In the genomic region with DNA sequence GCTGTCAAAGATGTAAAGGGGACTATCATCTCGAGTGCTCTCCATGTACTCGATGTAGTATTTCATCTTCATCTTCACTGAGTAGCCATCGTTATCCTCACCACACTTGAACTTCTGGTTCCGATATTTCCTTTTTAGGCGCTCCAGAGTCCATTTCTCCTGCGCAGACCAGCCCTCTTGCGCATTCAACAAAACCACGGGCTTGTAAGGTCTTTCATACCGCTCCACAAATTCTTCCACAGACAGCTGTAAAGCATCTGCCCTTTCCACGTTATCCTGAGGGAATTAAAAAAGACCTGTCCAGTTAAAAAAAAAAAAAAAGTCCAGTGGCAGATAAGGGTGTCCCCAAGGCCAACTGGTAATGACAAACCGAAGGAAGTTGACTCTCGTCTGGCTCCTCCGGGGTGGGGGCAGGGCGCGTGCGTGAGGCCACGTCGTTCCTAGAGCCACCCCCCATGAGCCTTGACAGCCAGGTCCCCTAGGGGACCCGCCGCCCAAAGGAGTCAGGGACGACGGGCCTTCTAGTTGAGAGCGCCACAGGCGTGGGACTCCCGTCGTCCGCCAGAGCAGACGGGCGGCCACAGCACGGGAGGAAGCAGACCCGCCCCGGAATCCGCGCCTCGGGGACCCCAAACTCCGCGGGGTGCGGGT, we compare ENCODE assay signal across 8 cellular contexts. TPM values are rescaled to one million over a fixed set of nuclear protein-coding genes. Genes with fewer than 3 reads are reported as not detected.
A peak's percentile ranks its signal among the peaks of the same experiment; 100 is the strongest.
DNase-seq lines count a peak whose midpoint lies in the region; ATAC-seq and TF ChIP-seq lines count a peak whose summit lies in the region.

No MANE protein-coding gene starts in this region.

- H4K8ac ChIP-seq in IMR-90 (ENCODE audit: low read depth in 2 of 2, low read length in 2 of 2) = peak overlapping the region; percentile 52 to 92; a peak in 2 of 4 replicates

- ATAC-seq in GM21423 (IDR thresholded peaks at IDR 0.05; ENCODE audit: unreplicated experiment) (peak; percentile 20), IMR-90 (ENCODE audit: low read depth) (peak; percentile 15), activated B cell treated with CpG ODN at 0.5 μM for 24 hours (ENCODE audit: low read depth) (peak; percentile 29)

- H3K18ac ChIP-seq in IMR-90 (ENCODE audit: low read depth, low read length) = peak overlapping the region; percentile 6; the same call in 1 of the 2 replicates

- H3K27ac ChIP-seq in IMR-90 (ENCODE audit: insufficient read depth, low read length) (peak overlapping the region; percentile 93), layer of hippocampus (ENCODE audit: low read depth, low read length) (peak overlapping the region; percentile 99)

- H4K20me1 ChIP-seq in IMR-90 (ENCODE audit: insufficient read depth, low read length) = peaks cover 43% of the 10 kb centered on the region

- H2AK5ac ChIP-seq in IMR-90 (ENCODE audit: low read depth, low read length) = peak overlapping the region; percentile 93

- peak overlapping the region; percentile 94 for H3K9ac ChIP-seq in IMR-90 (ENCODE audit: low read depth, low read length)

- peak overlapping the region; percentile 87; the same call in 1 of the 2 replicates for H4K91ac ChIP-seq in IMR-90 (ENCODE audit: insufficient read depth, low read depth, low read length)

- H3K27ac Mint-ChIP-seq in Calu3 (ENCODE audit: unreplicated experiment) (peak overlapping the region; percentile 77), activated B cell treated with CpG ODN at 0.5 μM for 24 hours (peak overlapping the region; percentile 83)

- H3K9me1 ChIP-seq in IMR-90 (ENCODE audit: insufficient read depth, low read length) = peaks cover 2% of the 10 kb centered on the region; the same call in 1 of the 2 replicates

- peak overlapping the region; percentile 67; the same call in 1 of the 2 replicates for H2BK120ac ChIP-seq in IMR-90 (ENCODE audit: low read depth, low read length)

- CTCF ChIA-PET in Calu3 (lab: Charles Lee) (no interaction called here), IMR-90 (lab: Yijun Ruan, JAX) (no interaction called here), activated B cell treated with CpG ODN at 0.5 μM for 24 hours (lab: Charles Lee) (interaction anchor here (0.8 kb wide), 1 partner anchor 11 kb away, joined by 4 read pairs; no protein-coding TSS in a partner anchor)

- BruUV-seq in Calu3 (replicated peaks; lab: Mats Ljungman, UMichigan) = TSS peak; percentile 69
- TSS peak; percentile 63 for BruUV-seq in IMR-90 (replicated peaks; lab: Mats Ljungman, UMichigan)

- H3K23ac ChIP-seq in IMR-90 (ENCODE audit: low read depth, low read length) = peak overlapping the region; percentile 88

- no peak overlapping the region for H2BK15ac ChIP-seq in IMR-90 (ENCODE audit: low read depth, low read length)

- H3K4me1 ChIP-seq in IMR-90 (ENCODE audit: control insufficient read depth, insufficient read depth, low read length) = peaks cover 6% of the 10 kb centered on the region

- H3K4me1 Mint-ChIP-seq in Calu3 (ENCODE audit: low read depth, unreplicated experiment) = peaks cover 7% of the 10 kb centered on the region
- peaks cover 46% of the 10 kb centered on the region for H3K4me1 Mint-ChIP-seq in activated B cell treated with CpG ODN at 0.5 μM for 24 hours

- H3K36me3 Mint-ChIP-seq in Calu3 (ENCODE audit: insufficient read depth, unreplicated experiment) (peaks cover 87% of the 10 kb centered on the region), activated B cell treated with CpG ODN at 0.5 μM for 24 hours (ENCODE audit: low read depth) (peaks cover 70% of the 10 kb centered on the region)

- H2AFZ ChIP-seq in IMR-90 (replicated peaks; ENCODE audit: low read length, poor library complexity) = peak overlapping the region; percentile 97

- no peak for TF ChIP-seq POLR2A in IMR-90 (IDR thresholded peaks at IDR 0.05; ENCODE audit: low read depth, low read length)

- peak overlapping the region; percentile 21 for H4K5ac ChIP-seq in IMR-90 (ENCODE audit: low read depth, low read length)

- H3K4me2 ChIP-seq in IMR-90 (ENCODE audit: low read depth, low read length) = peak overlapping the region; percentile 92

- peaks cover 27 to 68% of the 10 kb centered on the region in 2 experiments for H3K79me1 ChIP-seq in IMR-90 (ENCODE audit: low read depth in 1 of 2, low read length in 2 of 2)

- WGBS in IMR-90 (ENCODE audit: extremely low coverage in 2 of 2, insufficient read length in 1 of 2), 2 experiments = 16% methylated on average over 19 of the region's 38 CpGs; no CpG with 5 or more reads in 1 of the 2 experiments

- peak overlapping the region; percentile 100 for H2AK9ac ChIP-seq in IMR-90 (replicated peaks; ENCODE audit: low read depth, low read length, poor library complexity)

- in situ Hi-C loops in IMR-90 (cut with MboI; ENCODE audit: low sequenced_read_pairs) = no loop called here

- DNase-seq in Calu3 (peak; percentile 73), IMR-90 (peak; percentile 40), activated B cell treated with CpG ODN at 0.5 μM for 24 hours (peak; percentile 61), cardiac fibroblast (ENCODE audit: low read depth in 2 of 2) (peak; percentile 54 to 56), NCI-H226 (no peak)
- DNase-seq in stimulated activated CD4-positive, alpha-beta T cell treated with anti-CD3 and anti-CD28 coated beads, Interleukin-2, amount 100 ng/mL, for 48 hours = peak; percentile 59 to 67

- dilution Hi-C loops in IMR-90 (cut with HindIII; ENCODE audit: low sequenced_read_pairs, unreplicated experiment) = no loop called here

- peak overlapping the region; percentile 86 for H3K56ac ChIP-seq in IMR-90 (ENCODE audit: extremely low read depth, insufficient read depth, low read length)

- intact Hi-C loops in Calu3 (cut with micrococcal nuclease; ENCODE audit: unreplicated experiment) = no loop called here
- intact Hi-C loops in IMR-90 (cut with micrococcal nuclease) = loop anchor here (1.0 to 2.0 kb wide), 2 partner anchors 9 to 341 kb away; no protein-coding TSS in a partner anchor
- intact Hi-C loops in activated B cell treated with CpG ODN at 0.5 μM for 24 hours (cut with micrococcal nuclease) = loop anchor here (1.0 to 10.0 kb wide), 9 partner anchors 12 to 1233 kb away; partner anchors contain the start of genes PRPSAP1, SEC14L1, SRSF2 and TNRC6C

- H3K27me3 ChIP-seq in IMR-90 (ENCODE audit: control insufficient read depth, insufficient read depth, low read length) = no peaks in the 10 kb centered on the region
- H3K27me3 ChIP-seq in layer of hippocampus (ENCODE audit: control insufficient read depth, insufficient read depth, low read length) = no peaks in the 10 kb centered on the region

- no peak for TF ChIP-seq RAD21 in IMR-90 (IDR thresholded peaks at IDR 0.05; ENCODE audit: low read length)

- peak overlapping the region; percentile 92 for H3K4ac ChIP-seq in IMR-90 (ENCODE audit: low read depth, low read length)

- peaks cover 34% of the 10 kb centered on the region for H3K36me3 ChIP-seq in IMR-90 (ENCODE audit: control insufficient read depth, insufficient read depth, low read length)

- H2BK5ac ChIP-seq in IMR-90 (ENCODE audit: low read depth, low read length, poor library complexity, severe bottlenecking) = peak overlapping the region; percentile 94

- H3K4me3 ChIP-seq in IMR-90 (ENCODE audit: insufficient read depth, low read depth, low read length) (peak overlapping the region; percentile 81), cardiac fibroblast (replicated peaks in 1 of 2; ENCODE audit: low read depth in 2 of 2, low read length in 2 of 2) (peak overlapping the region; percentile 83 to 89)

- POLR2A ChIA-PET in IMR-90 (lab: Charles Lee; ENCODE audit: unreplicated experiment) (interaction anchor here (0.9 kb wide), 1 partner anchor 9 kb away, joined by 3 read pairs; no protein-coding TSS in a partner anchor), activated B cell treated with CpG ODN at 0.5 μM for 24 hours (lab: Charles Lee) (interaction anchor here (0.6 to 6.0 kb wide), 12 partner anchors 10 to 679 kb away, joined by 3 to 218 read pairs (median 6); partner anchors contain the start of genes MFSD11 and SRSF2)

- H3K9me3 Mint-ChIP-seq in Calu3 (ENCODE audit: low read depth, unreplicated experiment) (no peaks in the 10 kb centered on the region), activated B cell treated with CpG ODN at 0.5 μM for 24 hours (no peaks in the 10 kb centered on the region)

- H3K9me3 ChIP-seq in IMR-90 (ENCODE audit: control insufficient read depth, insufficient read depth, low read length) = no peaks in the 10 kb centered on the region

- H3K27me3 Mint-ChIP-seq in Calu3 (ENCODE audit: unreplicated experiment) = no peaks in the 10 kb centered on the region
- no peaks in the 10 kb centered on the region for H3K27me3 Mint-ChIP-seq in activated B cell treated with CpG ODN at 0.5 μM for 24 hours

- H3K4me3 Mint-ChIP-seq in Calu3 (ENCODE audit: low read depth, unreplicated experiment) (peak overlapping the region; percentile 81), activated B cell treated with CpG ODN at 0.5 μM for 24 hours (peak overlapping the region; percentile 96)

- peak overlapping the region; percentile 94 for H3K14ac ChIP-seq in IMR-90 (replicated peaks; ENCODE audit: low read depth, low read length)

- TF ChIP-seq CTCF in Calu3 (IDR thresholded peaks at IDR 0.05; ENCODE audit: unreplicated experiment) (no peak), IMR-90 (conservative IDR thresholded peaks at IDR 0.05; ENCODE audit: low read depth, low read length) (no peak), activated B cell treated with CpG ODN at 0.5 μM for 24 hours (IDR thresholded peaks at IDR 0.05) (no peak), cardiac fibroblast (IDR thresholded peaks at IDR 0.05; ENCODE audit: low read depth, low read length) (no peak)

- H2BK20ac ChIP-seq in IMR-90 (ENCODE audit: low read depth, low read length) = no peak overlapping the region

RNA-seq across cellular contexts. Expression of gene JMJD6, which starts 0.7 kb away (rescaled TPM):
- total RNA-seq in Calu3 (2022) (60.8 and 62.1 TPM in 2 replicates), IMR-90 (2012; rRNA removed) (24.4 and 31.9 TPM in 2 replicates), activated B cell treated with CpG ODN at 0.5 μM for 24 hours (32.7 and 33.1 TPM in 2 replicates)
- 30.9 and 33.7 TPM in 2 replicates for polyA plus RNA-seq in IMR-90 (2012; rRNA removed)
- polyA plus RNA-seq in IMR-90 (2012; cell fraction: cytosol; rRNA removed) = 23.6 and 45.5 TPM in 2 replicates
- 69.5 and 77.5 TPM in 2 replicates for polyA plus RNA-seq in IMR-90 (2012; cell fraction: nucleus; rRNA removed; ENCODE audit: low replicate concordance)

RNA-seq across cellular contexts. Expression of gene METTL23, which starts 0.9 kb away (rescaled TPM):
- total RNA-seq in Calu3 (2022) = 56.1 and 58.1 TPM in 2 replicates
- total RNA-seq in IMR-90 (2012; rRNA removed) = 18.8 and 19.7 TPM in 2 replicates
- 32.1 and 36.5 TPM in 2 replicates for polyA plus RNA-seq in IMR-90 (2012; rRNA removed)
- polyA plus RNA-seq in IMR-90 (2012; cell fraction: cytosol; rRNA removed) = 21.1 and 22.1 TPM in 2 replicates
- polyA plus RNA-seq in IMR-90 (2012; cell fraction: nucleus; rRNA removed; ENCODE audit: low replicate concordance) = 19.5 and 49.1 TPM in 2 replicates
- total RNA-seq in activated B cell treated with CpG ODN at 0.5 μM for 24 hours = 52.3 and 56.0 TPM in 2 replicates

RNA-seq across cellular contexts. Expression of gene SRSF2, which starts 11.4 kb away (rescaled TPM):
- total RNA-seq in Calu3 (2022) (238 and 241 TPM in 2 replicates), IMR-90 (2012; rRNA removed) (71.7 and 98.0 TPM in 2 replicates), activated B cell treated with CpG ODN at 0.5 μM for 24 hours (335 and 367 TPM in 2 replicates)
- polyA plus RNA-seq in IMR-90 (2012; rRNA removed) = 296 and 441 TPM in 2 replicates
- 200 and 504 TPM in 2 replicates for polyA plus RNA-seq in IMR-90 (2012; cell fraction: cytosol; rRNA removed)
- polyA plus RNA-seq in IMR-90 (2012; cell fraction: nucleus; rRNA removed; ENCODE audit: low replicate concordance) = 395 and 1,583 TPM in 2 replicates

RNA-seq across cellular contexts. Expression of gene MFSD11, which starts 12.2 kb away (rescaled TPM):
- total RNA-seq in Calu3 (2022) (21.4 and 23.9 TPM in 2 replicates), IMR-90 (2012; rRNA removed) (16.1 and 16.4 TPM in 2 replicates), activated B cell treated with CpG ODN at 0.5 μM for 24 hours (17.9 and 20.8 TPM in 2 replicates)
- 9.8 and 12.3 TPM in 2 replicates for polyA plus RNA-seq in IMR-90 (2012; rRNA removed)
- polyA plus RNA-seq in IMR-90 (2012; cell fraction: cytosol; rRNA removed) = 7.3 and 11.1 TPM in 2 replicates
- 10.6 and 14.3 TPM in 2 replicates for polyA plus RNA-seq in IMR-90 (2012; cell fraction: nucleus; rRNA removed; ENCODE audit: low replicate concordance)

RNA-seq across cellular contexts. Expression of gene MXRA7, which starts 14.9 kb away (rescaled TPM):
- 6.5 and 9.9 TPM in 2 replicates for total RNA-seq in Calu3 (2022)
- total RNA-seq in IMR-90 (2012; rRNA removed) = 169 and 231 TPM in 2 replicates
- polyA plus RNA-seq in IMR-90 (2012; rRNA removed) = 148 and 168 TPM in 2 replicates
- 104 and 544 TPM in 2 replicates for polyA plus RNA-seq in IMR-90 (2012; cell fraction: cytosol; rRNA removed)
- polyA plus RNA-seq in IMR-90 (2012; cell fraction: nucleus; rRNA removed; ENCODE audit: low replicate concordance) = 20.0 and 91.8 TPM in 2 replicates
- total RNA-seq in activated B cell treated with CpG ODN at 0.5 μM for 24 hours = 13.5 and 13.8 TPM in 2 replicates
